Comparison of ENCODE assay signal across 8 cellular contexts in the genomic region with DNA sequence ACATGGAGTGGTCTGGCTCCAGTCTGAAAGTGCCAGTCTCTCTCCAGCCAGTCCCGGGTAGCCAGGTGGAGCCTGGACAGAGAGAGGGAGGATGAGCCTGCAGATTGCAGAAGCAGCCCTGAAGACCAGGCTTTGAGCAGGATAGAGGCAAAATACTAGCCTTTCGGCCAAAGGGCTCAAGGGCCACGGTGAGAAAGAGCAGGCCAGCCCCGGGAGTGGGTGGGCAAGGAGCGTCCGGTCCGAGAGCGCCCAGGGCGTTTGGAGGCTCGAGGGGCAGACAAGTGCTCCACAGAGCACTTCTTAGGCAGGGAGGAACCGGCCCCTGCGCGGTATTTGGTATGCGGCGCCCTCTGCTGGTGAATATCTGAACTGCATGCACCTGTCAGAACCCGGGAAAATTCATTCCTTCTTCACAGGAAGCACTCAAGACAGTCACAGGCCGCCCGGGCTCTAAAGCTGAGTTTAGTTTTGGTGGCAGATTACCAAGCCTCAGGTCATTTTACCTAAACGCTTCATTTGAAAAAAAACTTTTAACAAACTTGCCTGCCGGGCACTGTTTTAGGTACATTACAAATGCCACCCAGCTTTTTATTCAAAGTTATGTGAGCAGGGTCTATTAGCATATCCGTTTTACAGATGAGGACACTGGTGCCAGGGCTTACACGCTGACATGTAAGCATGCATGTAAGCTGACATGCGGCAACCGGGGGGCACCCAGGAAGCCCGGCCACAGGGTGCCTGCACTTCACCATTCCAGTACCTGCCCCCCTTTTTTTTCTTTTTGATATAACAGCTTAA. TPM values are rescaled to one million over a fixed set of nuclear protein-coding genes. Genes with fewer than 3 reads are reported as not detected.
A peak's percentile ranks its signal among the peaks of the same experiment; 100 is the strongest.
DNase-seq lines count a peak whose midpoint lies in the region; ATAC-seq and TF ChIP-seq lines count a peak whose summit lies in the region.

No MANE protein-coding gene starts in this region.

- H3K27me3 ChIP-seq in lower lobe of right lung (ENCODE audit: low read depth), result peaks cover 15% of the 10 kb centered on the region

- ATAC-seq in HG03280 (IDR thresholded peaks at IDR 0.05; ENCODE audit: unreplicated experiment) (peak; percentile 68), lower lobe of right lung (peak; percentile 90 to 96), HG03457 (IDR thresholded peaks at IDR 0.05; ENCODE audit: unreplicated experiment) (no peak)

- peaks cover 31% of the 10 kb centered on the region for H3K9me3 ChIP-seq in lower lobe of right lung

- H3K27ac ChIP-seq in lower lobe of right lung, result no peak overlapping the region

- no peaks in the 10 kb centered on the region for H3K4me1 ChIP-seq in lower lobe of right lung

- H3K36me3 ChIP-seq in lower lobe of right lung, result no peaks in the 10 kb centered on the region

- TF ChIP-seq CTCF in GM12874 (IDR thresholded peaks at IDR 0.05; ENCODE audit: insufficient read depth, low read depth, low read length), result peak; percentile 88
- TF ChIP-seq CTCF in lower lobe of right lung (IDR thresholded peaks at IDR 0.05), result peak; percentile 95

- intact Hi-C loops in lower lobe of right lung (cut with DNase I), result loop anchor here (5.0 kb wide), 1 partner anchor 293 kb away; no protein-coding TSS in a partner anchor

- H3K4me3 ChIP-seq in lower lobe of right lung, result no peak overlapping the region

- DNase-seq in NCI-H510A (lab: John Stamatoyannopoulos, UW) (peak; percentile 20), dermis blood vessel endothelial cell (peak; percentile 80), lower lobe of right lung (peak; percentile 79)
- peak; percentile 79 for DNase-seq in activated CD4-positive, alpha-beta T cell treated with anti-CD3 and anti-CD28 coated beads for 48 hours
- DNase-seq in stimulated activated CD8-positive, alpha-beta memory T cell treated with anti-CD3 and anti-CD28 coated beads, Interleukin-15, amount 100 ng/mL, for 4 hours (ENCODE audit: low read depth in 2 of 2), result peak; percentile 13 to 36

RNA-seq across cellular contexts. Expression of gene PSMC1, which starts 21.0 kb away (rescaled TPM):
- total RNA-seq in dermis blood vessel endothelial cell (179 and 245 TPM in 2 replicates), lower lobe of right lung (61.7 TPM)

Comparison
In these comparisons a context has a peak if more than half of its experiments do, and no peak if none do; other contexts are left out.
1. DNase-seq: peak in every context shown above with its lines; median percentile 80 in dermis blood vessel endothelial cell; 79 in activated CD4-positive, alpha-beta T cell treated with anti-CD3 and anti-CD28 coated beads for 48 hours; 79 in lower lobe of right lung; 24 in stimulated activated CD8-positive, alpha-beta memory T cell treated with anti-CD3 and anti-CD28 coated beads, Interleukin-15, amount 100 ng/mL, for 4 hours; 20 in NCI-H510A.